In genomic region chr7:48132792-48133191, GRCh38 we compare ENCODE assay signal across 2 cellular contexts.
TF ChIP-seq lines count a peak whose summit lies in the region.

No MANE protein-coding gene starts in this region.

TF ChIP-seq in GM23338, 12 proteins besides CTCF, POLR2A, EP300 and RAD21 (continued from another document):
- TF ChIP-seq, protein P1, sequence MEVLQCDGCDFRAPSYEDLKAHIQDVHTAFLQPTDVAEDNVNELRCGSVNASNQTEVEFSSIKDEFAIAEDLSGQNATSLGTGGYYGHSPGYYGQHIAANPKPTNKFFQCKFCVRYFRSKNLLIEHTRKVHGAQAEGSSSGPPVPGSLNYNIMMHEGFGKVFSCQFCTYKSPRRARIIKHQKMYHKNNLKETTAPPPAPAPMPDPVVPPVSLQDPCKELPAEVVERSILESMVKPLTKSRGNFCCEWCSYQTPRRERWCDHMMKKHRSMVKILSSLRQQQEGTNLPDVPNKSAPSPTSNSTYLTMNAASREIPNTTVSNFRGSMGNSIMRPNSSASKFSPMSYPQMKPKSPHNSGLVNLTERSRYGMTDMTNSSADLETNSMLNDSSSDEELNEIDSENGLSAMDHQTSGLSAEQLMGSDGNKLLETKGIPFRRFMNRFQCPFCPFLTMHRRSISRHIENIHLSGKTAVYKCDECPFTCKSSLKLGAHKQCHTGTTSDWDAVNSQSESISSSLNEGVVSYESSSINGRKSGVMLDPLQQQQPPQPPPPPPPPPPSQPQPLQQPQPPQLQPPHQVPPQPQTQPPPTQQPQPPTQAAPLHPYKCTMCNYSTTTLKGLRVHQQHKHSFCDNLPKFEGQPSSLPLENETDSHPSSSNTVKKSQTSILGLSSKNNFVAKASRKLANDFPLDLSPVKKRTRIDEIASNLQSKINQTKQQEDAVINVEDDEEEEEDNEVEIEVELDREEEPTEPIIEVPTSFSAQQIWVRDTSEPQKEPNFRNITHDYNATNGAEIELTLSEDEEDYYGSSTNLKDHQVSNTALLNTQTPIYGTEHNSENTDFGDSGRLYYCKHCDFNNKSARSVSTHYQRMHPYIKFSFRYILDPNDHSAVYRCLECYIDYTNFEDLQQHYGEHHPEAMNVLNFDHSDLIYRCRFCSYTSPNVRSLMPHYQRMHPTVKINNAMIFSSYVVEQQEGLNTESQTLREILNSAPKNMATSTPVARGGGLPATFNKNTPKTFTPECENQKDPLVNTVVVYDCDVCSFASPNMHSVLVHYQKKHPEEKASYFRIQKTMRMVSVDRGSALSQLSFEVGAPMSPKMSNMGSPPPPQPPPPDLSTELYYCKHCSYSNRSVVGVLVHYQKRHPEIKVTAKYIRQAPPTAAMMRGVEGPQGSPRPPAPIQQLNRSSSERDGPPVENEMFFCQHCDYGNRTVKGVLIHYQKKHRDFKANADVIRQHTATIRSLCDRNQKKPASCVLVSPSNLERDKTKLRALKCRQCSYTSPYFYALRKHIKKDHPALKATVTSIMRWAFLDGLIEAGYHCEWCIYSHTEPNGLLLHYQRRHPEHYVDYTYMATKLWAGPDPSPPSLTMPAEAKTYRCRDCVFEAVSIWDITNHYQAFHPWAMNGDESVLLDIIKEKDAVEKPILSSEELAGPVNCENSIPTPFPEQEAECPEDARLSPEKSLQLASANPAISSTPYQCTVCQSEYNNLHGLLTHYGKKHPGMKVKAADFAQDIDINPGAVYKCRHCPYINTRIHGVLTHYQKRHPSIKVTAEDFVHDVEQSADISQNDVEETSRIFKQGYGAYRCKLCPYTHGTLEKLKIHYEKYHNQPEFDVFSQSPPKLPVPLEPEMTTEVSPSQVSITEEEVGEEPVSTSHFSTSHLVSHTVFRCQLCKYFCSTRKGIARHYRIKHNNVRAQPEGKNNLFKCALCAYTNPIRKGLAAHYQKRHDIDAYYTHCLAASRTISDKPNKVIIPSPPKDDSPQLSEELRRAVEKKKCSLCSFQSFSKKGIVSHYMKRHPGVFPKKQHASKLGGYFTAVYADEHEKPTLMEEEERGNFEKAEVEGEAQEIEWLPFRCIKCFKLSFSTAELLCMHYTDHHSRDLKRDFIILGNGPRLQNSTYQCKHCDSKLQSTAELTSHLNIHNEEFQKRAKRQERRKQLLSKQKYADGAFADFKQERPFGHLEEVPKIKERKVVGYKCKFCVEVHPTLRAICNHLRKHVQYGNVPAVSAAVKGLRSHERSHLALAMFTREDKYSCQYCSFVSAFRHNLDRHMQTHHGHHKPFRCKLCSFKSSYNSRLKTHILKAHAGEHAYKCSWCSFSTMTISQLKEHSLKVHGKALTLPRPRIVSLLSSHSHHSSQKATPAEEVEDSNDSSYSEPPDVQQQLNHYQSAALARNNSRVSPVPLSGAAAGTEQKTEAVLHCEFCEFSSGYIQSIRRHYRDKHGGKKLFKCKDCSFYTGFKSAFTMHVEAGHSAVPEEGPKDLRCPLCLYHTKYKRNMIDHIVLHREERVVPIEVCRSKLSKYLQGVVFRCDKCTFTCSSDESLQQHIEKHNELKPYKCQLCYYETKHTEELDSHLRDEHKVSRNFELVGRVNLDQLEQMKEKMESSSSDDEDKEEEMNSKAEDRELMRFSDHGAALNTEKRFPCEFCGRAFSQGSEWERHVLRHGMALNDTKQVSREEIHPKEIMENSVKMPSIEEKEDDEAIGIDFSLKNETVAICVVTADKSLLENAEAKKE (CRISPR knock-in tag; IDR thresholded peaks at IDR 0.05), result no peak
- TF ChIP-seq EZH2 (IDR thresholded peaks at IDR 0.05; ENCODE audit: low read depth, unreplicated experiment) (no peak), JUNB (IDR thresholded peaks at IDR 0.05; ENCODE audit: unreplicated experiment) (no peak), CREB1 (CRISPR knock-in tag; IDR thresholded peaks at IDR 0.05; ENCODE audit: low read depth) (no peak), REST (IDR thresholded peaks at IDR 0.05; ENCODE audit: unreplicated experiment) (no peak), ETS1 (IDR thresholded peaks at IDR 0.05) (no peak), STAT1 (IDR thresholded peaks at IDR 0.05; ENCODE audit: unreplicated experiment) (no peak), ZNF114 (CRISPR knock-in tag; IDR thresholded peaks at IDR 0.05) (no peak)
TF ChIP-seq in GM23338: peak in this region for 0.

TF ChIP-seq in WTC11, 78 proteins besides CTCF, POLR2A, EP300 and RAD21 (continued from another document):
- TF ChIP-seq, protein P2, sequence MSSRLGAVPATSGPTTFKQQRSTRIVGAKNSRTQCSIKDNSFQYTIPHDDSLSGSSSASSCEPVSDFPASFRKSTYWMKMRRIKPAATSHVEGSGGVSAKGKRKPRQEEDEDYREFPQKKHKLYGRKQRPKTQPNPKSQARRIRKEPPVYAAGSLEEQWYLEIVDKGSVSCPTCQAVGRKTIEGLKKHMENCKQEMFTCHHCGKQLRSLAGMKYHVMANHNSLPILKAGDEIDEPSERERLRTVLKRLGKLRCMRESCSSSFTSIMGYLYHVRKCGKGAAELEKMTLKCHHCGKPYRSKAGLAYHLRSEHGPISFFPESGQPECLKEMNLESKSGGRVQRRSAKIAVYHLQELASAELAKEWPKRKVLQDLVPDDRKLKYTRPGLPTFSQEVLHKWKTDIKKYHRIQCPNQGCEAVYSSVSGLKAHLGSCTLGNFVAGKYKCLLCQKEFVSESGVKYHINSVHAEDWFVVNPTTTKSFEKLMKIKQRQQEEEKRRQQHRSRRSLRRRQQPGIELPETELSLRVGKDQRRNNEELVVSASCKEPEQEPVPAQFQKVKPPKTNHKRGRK (CRISPR knock-in tag; IDR thresholded peaks at IDR 0.05; ENCODE audit: borderline replicate concordance), result no peak
TF ChIP-seq in WTC11: peak in this region for 0.
